8 cellular contexts compared by ENCODE assay signal in genomic region chr17:31508310-31509094, GRCh38.
DNase-seq lines count a peak whose midpoint lies in the region; ATAC-seq and TF ChIP-seq lines count a peak whose summit lies in the region.

No MANE protein-coding gene starts in this region.

- no peaks in the 10 kb centered on the region for H4K20me1 ChIP-seq in Loucy (ENCODE audit: insufficient read depth, low read length, poor library complexity, severe bottlenecking)
- H4K20me1 ChIP-seq in hepatocyte (ENCODE audit: insufficient read depth, poor library complexity, severe bottlenecking): peaks cover 32% of the 10 kb centered on the region

- DNase-seq in GM06990 (ENCODE audit: extremely low read depth, insufficient read length) (peak; percentile 59), activated T-cell treated with anti-CD3 and anti-CD28 coated beads for 48 hours (ENCODE audit: low read depth) (peak; percentile 53), hepatocyte (ENCODE audit: low spot score) (no peak), EL (no peak), NCI-H2081 (lab: John Stamatoyannopoulos, UW) (no peak)
- peak; percentile 50 to 84 (median 70) for DNase-seq in stimulated activated naive CD4-positive, alpha-beta T cell (lab: John Stamatoyannopoulos, UW)

- H3K36me3 ChIP-seq in GM06990 (ENCODE audit: control insufficient read depth, insufficient read depth, low read length): no peaks in the 10 kb centered on the region
- H3K36me3 ChIP-seq in Loucy (ENCODE audit: insufficient read depth, low read length): no peaks in the 10 kb centered on the region
- H3K36me3 ChIP-seq in hepatocyte (replicated peaks; ENCODE audit: insufficient read depth, low read depth): no peaks in the 10 kb centered on the region

- H3K9me2 ChIP-seq in Loucy (replicated peaks; ENCODE audit: low read depth, low read length): no peaks in the 10 kb centered on the region
- no peaks in the 10 kb centered on the region for H3K9me2 ChIP-seq in hepatocyte (replicated peaks; ENCODE audit: insufficient read depth)

- ATAC-seq in GM21515 (IDR thresholded peaks at IDR 0.05; ENCODE audit: unreplicated experiment): peak; percentile 74

- H3K9ac ChIP-seq in Loucy (ENCODE audit: low read depth, low read length, poor library complexity, severe bottlenecking): peak overlapping the region; percentile 67

- H3K79me2 ChIP-seq in Loucy (ENCODE audit: insufficient read depth, low read length) (peaks cover 37% of the 10 kb centered on the region; the same call in 1 of the 2 replicates), hepatocyte (peaks cover 65% of the 10 kb centered on the region)

- peak overlapping the region; percentile 84 for H3K4me2 ChIP-seq in Loucy (ENCODE audit: low read depth, low read length, poor library complexity, severe bottlenecking)
- peak overlapping the region; percentile 68 for H3K4me2 ChIP-seq in hepatocyte

- H3K4me1 ChIP-seq in Loucy (ENCODE audit: insufficient read depth, low read length, poor library complexity, severe bottlenecking) (peaks cover 30% of the 10 kb centered on the region), hepatocyte (ENCODE audit: insufficient read depth) (peaks cover 17% of the 10 kb centered on the region)

- H3K27ac ChIP-seq in hepatocyte: peak overlapping the region; percentile 63

- no peaks in the 10 kb centered on the region for H3K27me3 ChIP-seq in GM06990 (replicated peaks; ENCODE audit: control insufficient read depth, insufficient read depth, low read length)
- H3K27me3 ChIP-seq in Loucy (ENCODE audit: insufficient read depth, low read length, poor library complexity, severe bottlenecking): no peaks in the 10 kb centered on the region
- no peaks in the 10 kb centered on the region for H3K27me3 ChIP-seq in hepatocyte

- 61% methylated on average over 13 of the region's 13 CpGs for WGBS in hepatocyte (ENCODE audit: low lambda C conversion rate, missing lambda C conversion rate)

- H3F3A ChIP-seq in Loucy (ENCODE audit: low read depth): peaks cover 5% of the 10 kb centered on the region; the same call in 1 of the 2 replicates

- TF ChIP-seq CTCF in GM06990 (IDR thresholded peaks at IDR 0.05; ENCODE audit: insufficient read depth, low read length, poor library complexity, severe bottlenecking) (peak; percentile 68), Loucy (conservative IDR thresholded peaks at IDR 0.05; ENCODE audit: low read length) (peak; percentile 59), hepatocyte (IDR thresholded peaks at IDR 0.05; ENCODE audit: poor library complexity) (peak; percentile 29)

- H3K9me3 ChIP-seq in Loucy (ENCODE audit: insufficient read depth, low read depth, low read length): no peaks in the 10 kb centered on the region
- no peaks in the 10 kb centered on the region for H3K9me3 ChIP-seq in hepatocyte (ENCODE audit: low read depth)

- H3K4me3 ChIP-seq in GM06990 (replicated peaks; ENCODE audit: low read depth, low read length) (peak overlapping the region; percentile 51), Loucy (ENCODE audit: low read length, poor library complexity, severe bottlenecking) (peak overlapping the region; percentile 70), hepatocyte (no peak overlapping the region)

- H2AFZ ChIP-seq in Loucy (ENCODE audit: low read length) (peak overlapping the region; percentile 3; the same call in 1 of the 2 replicates), hepatocyte (peak overlapping the region; percentile 52)

Comparison
In these comparisons a context has a peak if more than half of its experiments do, and no peak if none do; other contexts are left out.
1. DNase-seq: peak in GM06990 (single experiment), activated T-cell treated with anti-CD3 and anti-CD28 coated beads for 48 hours (single experiment) and stimulated activated naive CD4-positive, alpha-beta T cell (6 of 6); none in hepatocyte (single experiment), EL (single experiment) and NCI-H2081 (0 of 2).
2. Peak in every context shown above with its lines, with median percentiles within 50 percentile points of each other: CTCF ChIP-seq.